In genomic region chr1:152188673-152189591, GRCh38 we compare ENCODE assay signal across 8 cellular contexts. TPM values are rescaled to one million over a fixed set of nuclear protein-coding genes. Genes with fewer than 3 reads are reported as not detected.
DNase-seq lines count a peak whose midpoint lies in the region; ATAC-seq, FAIRE-seq and TF ChIP-seq lines count a peak whose summit lies in the region.

No MANE protein-coding gene starts in this region.

- peaks cover 6% of the 10 kb centered on the region for H3K4me1 Mint-ChIP-seq in activated CD8-positive, alpha-beta T cell treated with anti-CD3 and anti-CD28 coated beads for 36 hours (ENCODE audit: low read depth)

- peaks cover 2% of the 10 kb centered on the region for H3K27me3 Mint-ChIP-seq in activated CD8-positive, alpha-beta T cell treated with anti-CD3 and anti-CD28 coated beads for 36 hours

- H3K9me3 Mint-ChIP-seq in activated CD8-positive, alpha-beta T cell treated with anti-CD3 and anti-CD28 coated beads for 36 hours = no peaks in the 10 kb centered on the region

- H3K4me3 ChIP-seq in A549 (peak overlapping the region; percentile 80), mucosa of descending colon (no peak overlapping the region)
- peak overlapping the region; percentile 65 for H3K4me3 ChIP-seq in effector memory CD4-positive, alpha-beta T cell (ENCODE audit: insufficient read depth, low read depth, low read length, poor library complexity, severe bottlenecking)

- H3K9me3 ChIP-seq in A549 (no peaks in the 10 kb centered on the region), mucosa of descending colon (no peaks in the 10 kb centered on the region)
- no peaks in the 10 kb centered on the region for H3K9me3 ChIP-seq in effector memory CD4-positive, alpha-beta T cell (ENCODE audit: control insufficient read depth, low read length)

- POLR2A ChIA-PET in A549 (lab: Yijun Ruan, JAX) = interaction anchor here (0.8 to 1.3 kb wide), 3 partner anchors 26 to 269 kb away, joined by 3 to 9 read pairs (median 6); no protein-coding TSS in a partner anchor
- POLR2A ChIA-PET in activated CD8-positive, alpha-beta T cell treated with anti-CD3 and anti-CD28 coated beads for 36 hours (lab: Charles Lee) = interaction anchor here (1.0 to 1.4 kb wide), 3 partner anchors 14 to 270 kb away, joined by 3 to 4 read pairs (median 3); no protein-coding TSS in a partner anchor

- ATAC-seq in A549 (peak; percentile 75 to 86), GM19035 (IDR thresholded peaks at IDR 0.05; ENCODE audit: unreplicated experiment) (peak; percentile 64), mucosa of descending colon (peak; percentile 85)
- ATAC-seq in activated CD8-positive, alpha-beta T cell treated with anti-CD3 and anti-CD28 coated beads for 36 hours = peak; percentile 53

- peak overlapping the region; percentile 86 for H3K4me2 ChIP-seq in A549

- no peak for FAIRE-seq in A549 (lab: Jason Lieb, UNC)

- DNase-seq in A549 (ENCODE audit: low read depth in 1 of 2, low spot score in 1 of 2) (peak; percentile 46 to 91), NCI-H460 (ENCODE audit: extremely low read depth, low read depth) (peak; percentile 65), mucosa of descending colon (peak; percentile 68 to 80 (median 79)), NCI-H2081 treated with DMSO at 0.1 percent for 48 hours (lab: John Stamatoyannopoulos, UW) (no peak)
- DNase-seq in activated CD8-positive, alpha-beta T cell treated with anti-CD3 and anti-CD28 coated beads for 36 hours = peak; percentile 85
- DNase-seq in effector memory CD4-positive, alpha-beta T cell = peak; percentile 39 to 70 (median 54)
- DNase-seq in stimulated activated CD8-positive, alpha-beta memory T cell treated with anti-CD3 and anti-CD28 coated beads, Interleukin-2, amount 100 ng/mL, for 48 hours (ENCODE audit: low read depth in 2 of 2) = peak; percentile 65 to 73

- TF ChIP-seq CTCF in A549 (IDR thresholded peaks at IDR 0.05) (peak; percentile 88), mucosa of descending colon (IDR thresholded peaks at IDR 0.05) (peak; percentile 85)
- TF ChIP-seq CTCF in activated CD8-positive, alpha-beta T cell treated with anti-CD3 and anti-CD28 coated beads for 36 hours (IDR thresholded peaks at IDR 0.05) = peak; percentile 92

- peak; percentile 39 to 49; a peak in 4 of 5 replicates for TF ChIP-seq RAD21 in A549 (conservative IDR thresholded peaks at IDR 0.05 in 1 of 2, IDR thresholded peaks at IDR 0.05 in 1 of 2)

- intact Hi-C loops in activated CD8-positive, alpha-beta T cell treated with anti-CD3 and anti-CD28 coated beads for 36 hours (cut with micrococcal nuclease) = loop anchor here (5.0 kb wide), 2 partner anchors 47 to 253 kb away; no protein-coding TSS in a partner anchor
- intact Hi-C loops in mucosa of descending colon (cut with DNase I, micrococcal nuclease) = loop anchor here (5.0 to 10.0 kb wide), 3 partner anchors 137 to 268 kb away; no protein-coding TSS in a partner anchor

- no peaks in the 10 kb centered on the region for H3K36me3 ChIP-seq in effector memory CD4-positive, alpha-beta T cell (ENCODE audit: control insufficient read depth, insufficient read depth, low read length)
- no peaks in the 10 kb centered on the region for H3K36me3 ChIP-seq in mucosa of descending colon (ENCODE audit: low read depth)

- peaks cover 14% of the 10 kb centered on the region for H3K4me1 ChIP-seq in A549
- H3K4me1 ChIP-seq in effector memory CD4-positive, alpha-beta T cell (ENCODE audit: control insufficient read depth, insufficient read depth, low read length, poor library complexity, severe bottlenecking) = no peaks in the 10 kb centered on the region
- no peaks in the 10 kb centered on the region for H3K4me1 ChIP-seq in mucosa of descending colon (ENCODE audit: low read depth)

- peak overlapping the region; percentile 43 for H3K27ac Mint-ChIP-seq in activated CD8-positive, alpha-beta T cell treated with anti-CD3 and anti-CD28 coated beads for 36 hours

- H3K4me3 Mint-ChIP-seq in activated CD8-positive, alpha-beta T cell treated with anti-CD3 and anti-CD28 coated beads for 36 hours = peak overlapping the region; percentile 66

- WGBS in A549 (ENCODE audit: missing lambda C conversion rate) = 4% methylated on average over 33 of the region's 62 CpGs

- CTCF ChIA-PET in A549 (lab: Yijun Ruan, JAX) = interaction anchor here (0.6 to 18.0 kb wide), 47 partner anchors 9 to 346 kb away, joined by 3 to 357 read pairs (median 4); partner anchors contain the start of genes HRNR, RPTN and TCHH
- CTCF ChIA-PET in activated CD8-positive, alpha-beta T cell treated with anti-CD3 and anti-CD28 coated beads for 36 hours (lab: Charles Lee) = interaction anchor here (0.6 to 11.9 kb wide), 29 partner anchors 9 to 290 kb away, joined by 3 to 315 read pairs (median 4); partner anchors contain the start of genes S100A10, S100A11 and TCHH

- H3K27ac ChIP-seq in A549 = peak overlapping the region; percentile 88 to 89
- H3K27ac ChIP-seq in effector memory CD4-positive, alpha-beta T cell (ENCODE audit: insufficient read depth, low read length, poor library complexity, severe bottlenecking) = no peak overlapping the region

- H3K27me3 ChIP-seq in effector memory CD4-positive, alpha-beta T cell (replicated peaks; ENCODE audit: control insufficient read depth, insufficient read depth, low read length, poor library complexity, severe bottlenecking) = no peaks in the 10 kb centered on the region

- TF ChIP-seq EP300 in A549 (IDR thresholded peaks at IDR 0.05) = no peak

- H3K36me3 Mint-ChIP-seq in activated CD8-positive, alpha-beta T cell treated with anti-CD3 and anti-CD28 coated beads for 36 hours (ENCODE audit: low read depth) = no peaks in the 10 kb centered on the region

- TF ChIP-seq POLR2A in A549 (IDR thresholded peaks at IDR 0.05; ENCODE audit: low read length) = peak; percentile 31; the same call in 1 of the 2 replicates

TF ChIP-seq in A549, 52 proteins besides CTCF, POLR2A, EP300 and RAD21 (continues in another document):
- TF ChIP-seq HES2 (IDR thresholded peaks at IDR 0.05) = no peak
- TF ChIP-seq HOXB13 (CRISPR knock-in tag; IDR thresholded peaks at IDR 0.05; ENCODE audit: low read depth) = peak; percentile 18; the same call in 1 of the 2 replicates
- peak; percentile 49 to 52; a peak in 1 of 5 replicates for TF ChIP-seq JUN (IDR thresholded peaks at IDR 0.05)
- peak; percentile 51; the same call in 1 of the 2 replicates for TF ChIP-seq FOXS1 (CRISPR knock-in tag; IDR thresholded peaks at IDR 0.05)
- TF ChIP-seq CBX8 (IDR thresholded peaks at IDR 0.05) = no peak
- TF ChIP-seq MAX (IDR thresholded peaks at IDR 0.05) = peak; percentile 76
- no peak for TF ChIP-seq GATA3 (IDR thresholded peaks at IDR 0.05; ENCODE audit: borderline replicate concordance)
- TF ChIP-seq EHF (CRISPR knock-in tag; IDR thresholded peaks at IDR 0.05) = no peak
- TF ChIP-seq PHF8 (IDR thresholded peaks at IDR 0.05; ENCODE audit: borderline replicate concordance, low read depth) = no peak
- TF ChIP-seq ZC3H11A (IDR thresholded peaks at IDR 0.05) = no peak
- TF ChIP-seq HMGXB4 (CRISPR knock-in tag; IDR thresholded peaks at IDR 0.05; ENCODE audit: borderline replicate concordance) = no peak
- TF ChIP-seq HEYL (CRISPR knock-in tag; IDR thresholded peaks at IDR 0.05) = no peak
- TF ChIP-seq FOSL2 (IDR thresholded peaks at IDR 0.05) = no peak
- no peak for TF ChIP-seq FOSL2 (CRISPR knock-in tag; IDR thresholded peaks at IDR 0.05)

RNA-seq across cellular contexts. Expression of gene RPTN, which starts 29.9 kb away (rescaled TPM):
- polyA plus RNA-seq in A549 (2011; rRNA removed) (0.03 TPM in 1 of 2 replicates, not detected in the other), A549 (2017; fragmentation: RNase III; extraction: RNeasy Plus Mini Kit Qiagen cat#74134 plus additional on column Dnase treatment) (not detected in 3 replicates)
- not detected in 2 replicates for polyA plus RNA-seq in A549 (2012; cell fraction: cytosol; rRNA removed)
- polyA plus RNA-seq in A549 (2012; cell fraction: nucleus; rRNA removed) = not detected in 2 replicates
- polyA minus RNA-seq in A549 (2011; rRNA and poly(A)+ RNA removed) = not detected in 2 replicates
- total RNA-seq in NCI-H460 (2014; rRNA removed; shearing (Covaris generic)) = not detected in 2 replicates
- polyA plus RNA-seq in NCI-H460 (2014; cell fraction: nucleus; rRNA removed) = not detected in 2 replicates
- total RNA-seq in activated CD8-positive, alpha-beta T cell treated with anti-CD3 and anti-CD28 coated beads for 36 hours = not detected
- total RNA-seq in mucosa of descending colon = not detected

RNA-seq across cellular contexts. Expression of gene HRNR, which starts 35.1 kb away (rescaled TPM):
- polyA plus RNA-seq in A549 (2011; rRNA removed) (not detected in 2 replicates), A549 (2017; fragmentation: RNase III; extraction: RNeasy Plus Mini Kit Qiagen cat#74134 plus additional on column Dnase treatment) (not detected in 3 replicates)
- under 0.01 TPM in 1 of 2 replicates, not detected in the other for polyA plus RNA-seq in A549 (2012; cell fraction: cytosol; rRNA removed)
- 0.01 TPM in 1 of 2 replicates, not detected in the other for polyA plus RNA-seq in A549 (2012; cell fraction: nucleus; rRNA removed)
- 0.04 and 0.05 TPM in 2 replicates for polyA minus RNA-seq in A549 (2011; rRNA and poly(A)+ RNA removed)
- total RNA-seq in NCI-H460 (2014; rRNA removed; shearing (Covaris generic)) = not detected in 2 replicates
- polyA plus RNA-seq in NCI-H460 (2014; cell fraction: nucleus; rRNA removed) = not detected in 2 replicates
- total RNA-seq in activated CD8-positive, alpha-beta T cell treated with anti-CD3 and anti-CD28 coated beads for 36 hours = not detected
- total RNA-seq in mucosa of descending colon = not detected
